ENCODE assay signal across 35 cellular contexts in genomic region chr6:40977085-40977484, GRCh38.
"Had no signal": no experiment of that assay in that cellular context is flagged by ENCODE, and none has a peak within 500 bp of the region (broad histone marks: within the 10 kb centered on the region; RNA-seq: fewer than 3 reads in every experiment).

No MANE protein-coding gene starts in this region.

- DNase-seq: Karpas-422, Kasumi-1, MG63, MM.1S, MV-4-11, NCI-H1048, NCI-H1092, NCI-H1092 treated with DMSO at 0.1 percent for 48 hours, NCI-H1105, NCI-H1105 treated with DMSO at 0.1 percent for 48 hours, NCI-H1417, NCI-H1417 treated with DMSO at 0.1 percent for 48 hours, NCI-H1436, NCI-H1436 treated with DMSO at 0.1 percent for 48 hours, NCI-H146, NCI-H1694, NCI-H1694 treated with DMSO at 0.1 percent for 48 hours, NCI-H187, NCI-H187 treated with DMSO at 0.1 percent for 48 hours, NCI-H1930, NCI-H2029, NCI-H2029 treated with DMSO at 0.1 percent for 48 hours, NCI-H2081, NCI-H2081 treated with DMSO at 0.1 percent for 48 hours, NCI-H2107, NCI-H2171, NCI-H2171 treated with DMSO at 0.1 percent for 48 hours, NCI-H2227 treated with DMSO at 0.1 percent for 48 hours, NCI-H226, NCI-H345, NCI-H446, NCI-H446 treated with DMSO at 0.1 percent for 48 hours, NCI-H510A, NCI-H510A treated with DMSO at 0.1 percent for 48 hours, NCI-H524 had no signal

- H3K9me3 ChIP-seq: MG63 had no signal

- H3K36me3 ChIP-seq: MG63 had no signal

- H3K4me3 ChIP-seq: MG63 had no signal

- H3K27me3 ChIP-seq: MG63 had no signal
